ENCODE assay signal across 8 cellular contexts in the genomic region with DNA sequence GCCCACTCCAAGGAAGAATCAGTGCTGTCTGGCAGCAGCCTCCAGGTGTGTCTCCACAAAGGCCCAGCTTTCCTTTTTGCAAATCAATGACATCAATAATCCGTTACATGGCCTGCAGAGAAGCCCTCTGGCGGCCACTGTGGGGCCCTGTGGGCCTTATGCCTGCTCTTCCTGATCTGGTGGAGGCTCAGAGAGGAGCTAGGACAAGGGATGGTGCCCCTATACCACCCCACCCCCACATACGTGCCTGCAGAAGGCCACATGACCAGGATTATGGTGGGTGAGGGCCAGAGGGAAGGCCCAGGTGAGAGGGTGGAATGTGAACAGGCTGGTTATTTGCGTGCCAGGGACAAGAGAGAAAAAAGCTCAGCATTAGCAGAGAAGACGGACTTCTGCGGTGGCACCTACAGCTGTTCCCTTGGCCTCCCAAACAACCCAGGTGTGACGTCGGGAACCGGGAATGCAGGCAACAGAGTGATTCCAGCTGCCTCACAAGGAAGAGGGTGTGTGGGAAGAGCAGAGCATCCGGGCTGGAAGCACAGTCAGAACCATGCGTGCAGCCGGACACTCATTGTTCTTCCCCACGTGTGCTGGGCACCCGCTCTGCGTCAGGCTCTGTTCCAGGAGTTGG. TPM values are rescaled to one million over a fixed set of nuclear protein-coding genes. Genes with fewer than 3 reads are reported as not detected.
DNase-seq lines count a peak whose midpoint lies in the region; ATAC-seq and TF ChIP-seq lines count a peak whose summit lies in the region.

No MANE protein-coding gene starts in this region.

- no peak overlapping the region for H3K4me3 Mint-ChIP-seq in neural crest cell

- ATAC-seq in GM21786 (IDR thresholded peaks at IDR 0.05; ENCODE audit: unreplicated experiment), result no peak

- H3K36me3 Mint-ChIP-seq in neural crest cell (ENCODE audit: low read depth), result no peaks in the 10 kb centered on the region

- TF ChIP-seq CTCF in GM10266 (IDR thresholded peaks at IDR 0.05; ENCODE audit: control insufficient read depth, insufficient read depth, low read depth, missing control alignments) (peak; percentile 30), neural crest cell (conservative IDR thresholded peaks at IDR 0.05) (peak; percentile 63)

- DNase-seq in GM10266 (ENCODE audit: extremely low spot score) (peak; percentile 35), NAMALWA (ENCODE audit: low spot score) (peak; percentile 57), cerebellar cortex (ENCODE audit: low spot score) (peak; percentile 27), neural crest cell (ENCODE audit: low read depth, low spot score) (peak; percentile 40), erythroblast (lab: John Stamatoyannopoulos, UW) (no peak), anterior cingulate cortex (lab: John Stamatoyannopoulos, UW) (no peak)
- no peak for DNase-seq in effector CD8-positive, alpha-beta T cell (lab: John Stamatoyannopoulos, UW)

- TF ChIP-seq POLR2A in erythroblast (IDR thresholded peaks at IDR 0.05; ENCODE audit: low read length), result no peak

- H3K27me3 Mint-ChIP-seq in neural crest cell (ENCODE audit: low read depth), result peaks cover 10% of the 10 kb centered on the region

- H3K27ac Mint-ChIP-seq in neural crest cell (ENCODE audit: unreplicated experiment), result no peak overlapping the region

- peaks cover 8% of the 10 kb centered on the region for H3K4me1 Mint-ChIP-seq in neural crest cell

- no peaks in the 10 kb centered on the region for H3K9me3 Mint-ChIP-seq in neural crest cell

RNA-seq across cellular contexts. Expression of gene EIF4A3, which starts 22.5 kb away (rescaled TPM):
- 135 and 141 TPM in 2 replicates for total RNA-seq in neural crest cell

RNA-seq across cellular contexts. Expression of gene GAA, which starts 23.1 kb away (rescaled TPM):
- total RNA-seq in neural crest cell, result 36.2 and 38.4 TPM in 2 replicates

RNA-seq across cellular contexts. Expression of gene CARD14, which starts 45.4 kb away (rescaled TPM):
- 1.3 and 1.7 TPM in 2 replicates for total RNA-seq in neural crest cell

Comparison
In these comparisons a context has a peak if more than half of its experiments do, and no peak if none do; other contexts are left out.
1. DNase-seq: peak in GM10266 (single experiment), NAMALWA (single experiment), cerebellar cortex (single experiment) and neural crest cell (single experiment); none in effector CD8-positive, alpha-beta T cell (single experiment), erythroblast (0 of 2) and anterior cingulate cortex (0 of 58).